ENCODE assay signal across 1 cellular context in genomic region chr2:174248187-174248997, GRCh38.
TF ChIP-seq lines count a peak whose summit lies in the region.

Gene OLA1, minus strand, starts transcription at chr2:174248532. Its CDS starts 1,717 bp downstream, at chr2:174246815.

TF ChIP-seq in K562, 482 proteins besides CTCF, POLR2A, EP300 and RAD21 (continued from another document and continues in another):
- TF ChIP-seq, protein P1, sequence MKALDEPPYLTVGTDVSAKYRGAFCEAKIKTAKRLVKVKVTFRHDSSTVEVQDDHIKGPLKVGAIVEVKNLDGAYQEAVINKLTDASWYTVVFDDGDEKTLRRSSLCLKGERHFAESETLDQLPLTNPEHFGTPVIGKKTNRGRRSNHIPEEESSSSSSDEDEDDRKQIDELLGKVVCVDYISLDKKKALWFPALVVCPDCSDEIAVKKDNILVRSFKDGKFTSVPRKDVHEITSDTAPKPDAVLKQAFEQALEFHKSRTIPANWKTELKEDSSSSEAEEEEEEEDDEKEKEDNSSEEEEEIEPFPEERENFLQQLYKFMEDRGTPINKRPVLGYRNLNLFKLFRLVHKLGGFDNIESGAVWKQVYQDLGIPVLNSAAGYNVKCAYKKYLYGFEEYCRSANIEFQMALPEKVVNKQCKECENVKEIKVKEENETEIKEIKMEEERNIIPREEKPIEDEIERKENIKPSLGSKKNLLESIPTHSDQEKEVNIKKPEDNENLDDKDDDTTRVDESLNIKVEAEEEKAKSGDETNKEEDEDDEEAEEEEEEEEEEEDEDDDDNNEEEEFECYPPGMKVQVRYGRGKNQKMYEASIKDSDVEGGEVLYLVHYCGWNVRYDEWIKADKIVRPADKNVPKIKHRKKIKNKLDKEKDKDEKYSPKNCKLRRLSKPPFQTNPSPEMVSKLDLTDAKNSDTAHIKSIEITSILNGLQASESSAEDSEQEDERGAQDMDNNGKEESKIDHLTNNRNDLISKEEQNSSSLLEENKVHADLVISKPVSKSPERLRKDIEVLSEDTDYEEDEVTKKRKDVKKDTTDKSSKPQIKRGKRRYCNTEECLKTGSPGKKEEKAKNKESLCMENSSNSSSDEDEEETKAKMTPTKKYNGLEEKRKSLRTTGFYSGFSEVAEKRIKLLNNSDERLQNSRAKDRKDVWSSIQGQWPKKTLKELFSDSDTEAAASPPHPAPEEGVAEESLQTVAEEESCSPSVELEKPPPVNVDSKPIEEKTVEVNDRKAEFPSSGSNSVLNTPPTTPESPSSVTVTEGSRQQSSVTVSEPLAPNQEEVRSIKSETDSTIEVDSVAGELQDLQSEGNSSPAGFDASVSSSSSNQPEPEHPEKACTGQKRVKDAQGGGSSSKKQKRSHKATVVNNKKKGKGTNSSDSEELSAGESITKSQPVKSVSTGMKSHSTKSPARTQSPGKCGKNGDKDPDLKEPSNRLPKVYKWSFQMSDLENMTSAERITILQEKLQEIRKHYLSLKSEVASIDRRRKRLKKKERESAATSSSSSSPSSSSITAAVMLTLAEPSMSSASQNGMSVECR (CRISPR knock-in tag; IDR thresholded peaks at IDR 0.05) = peak; percentile 90
- TF ChIP-seq SMARCA5 (IDR thresholded peaks at IDR 0.05) = no peak
- 0 out of 2 replicates have a peak, but pooled peaks have one; percentile 8 for TF ChIP-seq KLF13 (tag; IDR thresholded peaks at IDR 0.05; ENCODE audit: borderline replicate concordance, low read depth)
- TF ChIP-seq ZBTB43 (CRISPR knock-in tag; IDR thresholded peaks at IDR 0.05) = 0 out of 2 replicates have a peak, but pooled peaks have one; percentile 52
- TF ChIP-seq ZNF143 (CRISPR knock-in tag; IDR thresholded peaks at IDR 0.05) = 0 out of 2 replicates have a peak, but pooled peaks have one; percentile 24
- TF ChIP-seq, protein P2, sequence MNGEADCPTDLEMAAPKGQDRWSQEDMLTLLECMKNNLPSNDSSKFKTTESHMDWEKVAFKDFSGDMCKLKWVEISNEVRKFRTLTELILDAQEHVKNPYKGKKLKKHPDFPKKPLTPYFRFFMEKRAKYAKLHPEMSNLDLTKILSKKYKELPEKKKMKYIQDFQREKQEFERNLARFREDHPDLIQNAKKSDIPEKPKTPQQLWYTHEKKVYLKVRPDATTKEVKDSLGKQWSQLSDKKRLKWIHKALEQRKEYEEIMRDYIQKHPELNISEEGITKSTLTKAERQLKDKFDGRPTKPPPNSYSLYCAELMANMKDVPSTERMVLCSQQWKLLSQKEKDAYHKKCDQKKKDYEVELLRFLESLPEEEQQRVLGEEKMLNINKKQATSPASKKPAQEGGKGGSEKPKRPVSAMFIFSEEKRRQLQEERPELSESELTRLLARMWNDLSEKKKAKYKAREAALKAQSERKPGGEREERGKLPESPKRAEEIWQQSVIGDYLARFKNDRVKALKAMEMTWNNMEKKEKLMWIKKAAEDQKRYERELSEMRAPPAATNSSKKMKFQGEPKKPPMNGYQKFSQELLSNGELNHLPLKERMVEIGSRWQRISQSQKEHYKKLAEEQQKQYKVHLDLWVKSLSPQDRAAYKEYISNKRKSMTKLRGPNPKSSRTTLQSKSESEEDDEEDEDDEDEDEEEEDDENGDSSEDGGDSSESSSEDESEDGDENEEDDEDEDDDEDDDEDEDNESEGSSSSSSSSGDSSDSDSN (IDR thresholded peaks at IDR 0.05; ENCODE audit: borderline replicate concordance in 1 of 2, low read depth in 2 of 2, low read length in 2 of 2) = peak in 1 of 2 experiments; percentile 89; a peak in 2 of 4 replicates
- TF ChIP-seq CAMTA2 (CRISPR knock-in tag; conservative IDR thresholded peaks at IDR 0.05) = no peak
- TF ChIP-seq ADNP (tag; IDR thresholded peaks at IDR 0.05) = no peak
- TF ChIP-seq HCFC1 (IDR thresholded peaks at IDR 0.05; ENCODE audit: low read depth, low read length) = peak; percentile 32; the same call in 1 of the 2 replicates
- TF ChIP-seq ZNF766 (CRISPR knock-in tag; conservative IDR thresholded peaks at IDR 0.05) = peak; percentile 72
- peak; percentile 36; the same call in 1 of the 2 replicates for TF ChIP-seq ARID1B (IDR thresholded peaks at IDR 0.05)
- no peak for TF ChIP-seq ZNF282 (CRISPR knock-in tag; IDR thresholded peaks at IDR 0.05)
- no peak for TF ChIP-seq MED1 (CRISPR knock-in tag; IDR thresholded peaks at IDR 0.05; ENCODE audit: borderline replicate concordance)
- no peak; the same call in 1 of the 2 replicates for TF ChIP-seq CBFA2T2 (conservative IDR thresholded peaks at IDR 0.05)
- peak; percentile 85 for TF ChIP-seq ZBTB17 (CRISPR knock-in tag; IDR thresholded peaks at IDR 0.05)
- no peak for TF ChIP-seq DPF2 (IDR thresholded peaks at IDR 0.05)
- TF ChIP-seq ZNF511 (CRISPR knock-in tag; IDR thresholded peaks at IDR 0.05) = peak; percentile 83
- TF ChIP-seq ZBTB8A (IDR thresholded peaks at IDR 0.05; ENCODE audit: partially characterized antibody) = no peak
- no peak for TF ChIP-seq ZNF778 (CRISPR knock-in tag; IDR thresholded peaks at IDR 0.05)
- TF ChIP-seq, protein P3, sequence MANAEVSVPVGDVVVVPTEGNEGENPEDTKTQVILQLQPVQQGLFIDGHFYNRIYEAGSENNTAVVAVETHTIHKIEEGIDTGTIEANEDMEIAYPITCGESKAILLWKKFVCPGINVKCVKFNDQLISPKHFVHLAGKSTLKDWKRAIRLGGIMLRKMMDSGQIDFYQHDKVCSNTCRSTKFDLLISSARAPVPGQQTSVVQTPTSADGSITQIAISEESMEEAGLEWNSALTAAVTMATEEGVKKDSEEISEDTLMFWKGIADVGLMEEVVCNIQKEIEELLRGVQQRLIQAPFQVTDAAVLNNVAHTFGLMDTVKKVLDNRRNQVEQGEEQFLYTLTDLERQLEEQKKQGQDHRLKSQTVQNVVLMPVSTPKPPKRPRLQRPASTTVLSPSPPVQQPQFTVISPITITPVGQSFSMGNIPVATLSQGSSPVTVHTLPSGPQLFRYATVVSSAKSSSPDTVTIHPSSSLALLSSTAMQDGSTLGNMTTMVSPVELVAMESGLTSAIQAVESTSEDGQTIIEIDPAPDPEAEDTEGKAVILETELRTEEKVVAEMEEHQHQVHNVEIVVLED (CRISPR knock-in tag; IDR thresholded peaks at IDR 0.05) = peak; percentile 96
- no peak for TF ChIP-seq CEBPB (tag; IDR thresholded peaks at IDR 0.05)
- TF ChIP-seq RNF2 (IDR thresholded peaks at IDR 0.05) = peak; percentile 75
- TF ChIP-seq PHF21A (IDR thresholded peaks at IDR 0.05; ENCODE audit: borderline replicate concordance, low read depth) = peak; percentile 44; the same call in 1 of the 2 replicates
- no peak for TF ChIP-seq NUFIP1 (IDR thresholded peaks at IDR 0.05; ENCODE audit: partially characterized antibody)
- no peak for TF ChIP-seq HOXB6 (CRISPR knock-in tag; IDR thresholded peaks at IDR 0.05; ENCODE audit: borderline replicate concordance)
- peak; percentile 80 for TF ChIP-seq SP1 (CRISPR knock-in tag; IDR thresholded peaks at IDR 0.05)
- peak; percentile 93 to 94 for TF ChIP-seq E2F6 (IDR thresholded peaks at IDR 0.05; ENCODE audit: borderline replicate concordance in 1 of 2, extremely low read depth in 1 of 2, insufficient read depth in 1 of 2, insufficient read length in 1 of 2, low read depth in 1 of 2, low read length in 1 of 2, poor library complexity in 1 of 2, severe bottlenecking in 1 of 2)
- TF ChIP-seq SOX6 (IDR thresholded peaks at IDR 0.05) = peak; percentile 38; the same call in 1 of the 2 replicates
- peak; percentile 46 to 53; a peak in 1 of 4 replicates for TF ChIP-seq NONO (IDR thresholded peaks at IDR 0.05; ENCODE audit: low read depth in 2 of 2, low read length in 1 of 2)
- TF ChIP-seq ZNF583 (CRISPR knock-in tag; IDR thresholded peaks at IDR 0.05) = peak; percentile 86
- no peak for TF ChIP-seq ZNF280B (CRISPR knock-in tag; IDR thresholded peaks at IDR 0.05)
- TF ChIP-seq ILF3 (IDR thresholded peaks at IDR 0.05; ENCODE audit: borderline replicate concordance) = no peak
- TF ChIP-seq SREBF2 (CRISPR knock-in tag; IDR thresholded peaks at IDR 0.05) = no peak
- no peak for TF ChIP-seq TSHZ1 (CRISPR knock-in tag; IDR thresholded peaks at IDR 0.05)
- TF ChIP-seq ELF2 (CRISPR knock-in tag; IDR thresholded peaks at IDR 0.05) = peak; percentile 51
- TF ChIP-seq FOXJ2 (tag; IDR thresholded peaks at IDR 0.05) = no peak
- TF ChIP-seq ZNF444 (CRISPR knock-in tag; IDR thresholded peaks at IDR 0.05) = no peak
- TF ChIP-seq ZNF79 (CRISPR knock-in tag; IDR thresholded peaks at IDR 0.05; ENCODE audit: low read depth) = no peak
- TF ChIP-seq POLR2B (IDR thresholded peaks at IDR 0.05; ENCODE audit: low read depth, partially characterized antibody) = peak; percentile 93
- TF ChIP-seq ZNF133 (CRISPR knock-in tag; IDR thresholded peaks at IDR 0.05) = no peak
- TF ChIP-seq FOXJ3 (CRISPR knock-in tag; IDR thresholded peaks at IDR 0.05) = no peak
- TF ChIP-seq HDAC2 (IDR thresholded peaks at IDR 0.05) = peak; percentile 74
- TF ChIP-seq SIN3A (IDR thresholded peaks at IDR 0.05; ENCODE audit: borderline replicate concordance in 2 of 2, control insufficient read depth in 1 of 2, low read depth in 2 of 2, low read length in 2 of 2) = peak; percentile 65 to 77; a peak in 2 of 4 replicates
- TF ChIP-seq, protein P4, sequence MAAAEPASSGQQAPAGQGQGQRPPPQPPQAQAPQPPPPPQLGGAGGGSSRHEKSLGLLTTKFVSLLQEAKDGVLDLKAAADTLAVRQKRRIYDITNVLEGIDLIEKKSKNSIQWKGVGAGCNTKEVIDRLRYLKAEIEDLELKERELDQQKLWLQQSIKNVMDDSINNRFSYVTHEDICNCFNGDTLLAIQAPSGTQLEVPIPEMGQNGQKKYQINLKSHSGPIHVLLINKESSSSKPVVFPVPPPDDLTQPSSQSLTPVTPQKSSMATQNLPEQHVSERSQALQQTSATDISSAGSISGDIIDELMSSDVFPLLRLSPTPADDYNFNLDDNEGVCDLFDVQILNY (CRISPR knock-in tag; IDR thresholded peaks at IDR 0.05) = no peak; the same call in 1 of the 2 replicates
- peak; percentile 14 to 41; a peak in 1 of 4 replicates for TF ChIP-seq ZNF639 (CRISPR knock-in tag; conservative IDR thresholded peaks at IDR 0.05 in 1 of 2, IDR thresholded peaks at IDR 0.05 in 1 of 2)
- peak; percentile 6 for TF ChIP-seq ZFP36 (IDR thresholded peaks at IDR 0.05; ENCODE audit: low read depth, low read length, partially characterized antibody)
- peak; percentile 82 for TF ChIP-seq GATAD2A (IDR thresholded peaks at IDR 0.05)
